Comparison of ENCODE assay signal across 14 cellular contexts in genomic region chr11:36164522-36165250, GRCh38.
DNase-seq lines count a peak whose midpoint lies in the region; ATAC-seq, FAIRE-seq and TF ChIP-seq lines count a peak whose summit lies in the region.
"Had no signal": no experiment of that assay in that cellular context is flagged by ENCODE, and none has a peak within 500 bp of the region (broad histone marks: within the 10 kb centered on the region; RNA-seq: fewer than 3 reads in every experiment).

No MANE protein-coding gene starts in this region.

- intact Hi-C loops in IMR-90 (cut with micrococcal nuclease) (no loop called here), adrenal gland (cut with DNase I) (no loop called here)

- WGBS in A549 (ENCODE audit: missing lambda C conversion rate) = 83% methylated on average over 6 of the region's 6 CpGs
- 37% methylated on average over 2 of the region's 6 CpGs; no CpG with 5 or more reads in 1 of the 2 experiments for WGBS in IMR-90 (ENCODE audit: extremely low coverage in 2 of 2, insufficient read length in 1 of 2), 2 experiments
- 34 to 43% (median 41%) methylated on average over 6 of the region's 6 CpGs for WGBS in adrenal gland, 4 donors

- H3K23ac ChIP-seq in IMR-90 (ENCODE audit: low read depth, low read length) = no peak overlapping the region

- DNase-seq in A549 (ENCODE audit: low read depth in 1 of 2, low spot score in 1 of 2) (no peak), IMR-90 (peak; percentile 52), adrenal gland (peak; percentile 58 to 90 (median 63)), kidney glomerular epithelial cell (lab: John Stamatoyannopoulos, UW) (peak; percentile 30), T-helper 2 cell (no peak), urothelium cell line (ENCODE audit: low spot score) (no peak), GM12892 (ENCODE audit: insufficient read length) (no peak)
- DNase-seq: activated CD4-positive, CD25-positive, alpha-beta regulatory T cell; amygdala; NCI-H1694 treated with DMSO at 0.1 percent for 48 hours; Peyer's patch; stomach had no signal

- H3K4me2 ChIP-seq in A549 (no peak overlapping the region), IMR-90 (ENCODE audit: low read depth, low read length) (no peak overlapping the region)
- H3K4me2 ChIP-seq: GM23338 had no signal

- H3K27me3 ChIP-seq in IMR-90 (ENCODE audit: control insufficient read depth, insufficient read depth, low read length) = no peaks in the 10 kb centered on the region
- H3K27me3 ChIP-seq in adrenal gland = no peaks in the 10 kb centered on the region
- H3K27me3 ChIP-seq: Peyer's patch, stomach had no signal

- H3K9me1 ChIP-seq in IMR-90 (ENCODE audit: insufficient read depth, low read length) = no peaks in the 10 kb centered on the region; the same call in 1 of the 2 replicates

- no peak for TF ChIP-seq POLR2A in A549 (IDR thresholded peaks at IDR 0.05; ENCODE audit: low read length)
- no peak for TF ChIP-seq POLR2A in IMR-90 (IDR thresholded peaks at IDR 0.05; ENCODE audit: low read depth, low read length)
- no peak for TF ChIP-seq POLR2A in adrenal gland (IDR thresholded peaks at IDR 0.05)
- TF ChIP-seq POLR2A in GM12892 (IDR thresholded peaks at IDR 0.05; ENCODE audit: low read depth, low read length) = no peak

- no peak overlapping the region for H2BK120ac ChIP-seq in IMR-90 (ENCODE audit: low read depth, low read length)

- ATAC-seq in A549 (peak; percentile 13 to 37; a peak in 2 of 6 replicates), IMR-90 (ENCODE audit: low read depth) (peak; percentile 53), GM19467 (IDR thresholded peaks at IDR 0.05; ENCODE audit: unreplicated experiment) (no peak)
- ATAC-seq: GM23338 had no signal

- TF ChIP-seq RAD21 in A549 (conservative IDR thresholded peaks at IDR 0.05 in 1 of 2, IDR thresholded peaks at IDR 0.05 in 1 of 2) (no peak), IMR-90 (IDR thresholded peaks at IDR 0.05; ENCODE audit: low read length) (no peak)

- H3K56ac ChIP-seq in IMR-90 (ENCODE audit: extremely low read depth, insufficient read depth, low read length) = no peak overlapping the region

- H3K14ac ChIP-seq in IMR-90 (replicated peaks; ENCODE audit: low read depth, low read length) = no peak overlapping the region

- H3K4me3 ChIP-seq in A549 (no peak overlapping the region), IMR-90 (ENCODE audit: insufficient read depth, low read depth, low read length) (no peak overlapping the region), adrenal gland (no peak overlapping the region)
- H3K4me3 ChIP-seq: GM23338, Peyer's patch, stomach had no signal

- peaks cover 7% of the 10 kb centered on the region; the same call in 1 of the 3 replicates for H3K4me1 ChIP-seq in A549
- H3K4me1 ChIP-seq in IMR-90 (ENCODE audit: control insufficient read depth, insufficient read depth, low read length) = peaks cover 1% of the 10 kb centered on the region; the same call in 1 of the 2 replicates
- peaks cover 21 to 33% of the 10 kb centered on the region in 2 donors for H3K4me1 ChIP-seq in adrenal gland (replicated peaks in 1 of 2)
- H3K4me1 ChIP-seq: Peyer's patch had no signal

- H4K5ac ChIP-seq in IMR-90 (ENCODE audit: low read depth, low read length) = no peak overlapping the region

- no peak for TF ChIP-seq EP300 in A549 (IDR thresholded peaks at IDR 0.05)

- POLR2A ChIA-PET in A549 (lab: Yijun Ruan, JAX) = no interaction called here
- POLR2A ChIA-PET in IMR-90 (lab: Charles Lee; ENCODE audit: unreplicated experiment) = no interaction called here

- H3K9me3 ChIP-seq in A549 = no peaks in the 10 kb centered on the region
- no peaks in the 10 kb centered on the region for H3K9me3 ChIP-seq in IMR-90 (ENCODE audit: control insufficient read depth, insufficient read depth, low read length)
- H3K9me3 ChIP-seq in adrenal gland (replicated peaks in 1 of 3) = no peaks in the 10 kb centered on the region
- H3K9me3 ChIP-seq: Peyer's patch, stomach had no signal

- no peak overlapping the region for H2BK5ac ChIP-seq in IMR-90 (ENCODE audit: low read depth, low read length, poor library complexity, severe bottlenecking)

- CTCF ChIA-PET in A549 (lab: Yijun Ruan, JAX) (interaction anchor here (0.7 to 2.8 kb wide), 6 partner anchors 9 to 343 kb away, joined by 3 to 9 read pairs (median 4); no protein-coding TSS in a partner anchor), IMR-90 (lab: Yijun Ruan, JAX) (interaction anchor here (0.6 to 1.3 kb wide), 3 partner anchors 22 to 343 kb away, joined by 3 to 5 read pairs (median 3); no protein-coding TSS in a partner anchor)

- H3K27ac ChIP-seq in A549 = no peak overlapping the region
- H3K27ac ChIP-seq in IMR-90 (ENCODE audit: insufficient read depth, low read length) = no peak overlapping the region
- H3K27ac ChIP-seq in adrenal gland = peak overlapping the region in 2 of 5 donors; percentile 7 to 30
- H3K27ac ChIP-seq: Peyer's patch, stomach had no signal

- FAIRE-seq in A549 (lab: Jason Lieb, UNC) = no peak
- FAIRE-seq in urothelium cell line (lab: Jason Lieb, UNC) = no peak
- no peak for FAIRE-seq in GM12892 (lab: Jason Lieb, UNC)

- H3K18ac ChIP-seq in IMR-90 (ENCODE audit: low read depth, low read length) = no peak overlapping the region

- H2AFZ ChIP-seq in IMR-90 (replicated peaks; ENCODE audit: low read length, poor library complexity) = no peak overlapping the region
- H2AFZ ChIP-seq: GM23338 had no signal

- H4K91ac ChIP-seq in IMR-90 (ENCODE audit: insufficient read depth, low read depth, low read length) = no peak overlapping the region

- H2AK5ac ChIP-seq in IMR-90 (ENCODE audit: low read depth, low read length) = no peak overlapping the region

- H3K79me1 ChIP-seq in IMR-90 (ENCODE audit: low read depth in 1 of 2, low read length in 2 of 2) = no peaks in the 10 kb centered on the region

- 0 out of 2 replicates have a peak, but pooled peaks cover 3% of the 10 kb centered on the region for H4K20me1 ChIP-seq in IMR-90 (ENCODE audit: insufficient read depth, low read length)

- no peak overlapping the region for H2BK20ac ChIP-seq in IMR-90 (ENCODE audit: low read depth, low read length)

- no peaks in the 10 kb centered on the region for H3K36me3 ChIP-seq in IMR-90 (ENCODE audit: control insufficient read depth, insufficient read depth, low read length)
- H3K36me3 ChIP-seq in adrenal gland (replicated peaks in 1 of 2) = no peaks in the 10 kb centered on the region
- H3K36me3 ChIP-seq: Peyer's patch, stomach had no signal

- no peak overlapping the region for H2AK9ac ChIP-seq in IMR-90 (replicated peaks; ENCODE audit: low read depth, low read length, poor library complexity)

- in situ Hi-C loops in IMR-90 (cut with MboI; ENCODE audit: low sequenced_read_pairs) = no loop called here

- H3K9ac ChIP-seq in IMR-90 (ENCODE audit: low read depth, low read length) = no peak overlapping the region

- TF ChIP-seq CTCF in A549 (IDR thresholded peaks at IDR 0.05) (no peak), IMR-90 (conservative IDR thresholded peaks at IDR 0.05; ENCODE audit: low read depth, low read length) (no peak), adrenal gland (IDR thresholded peaks at IDR 0.05) (no peak)

- dilution Hi-C loops in IMR-90 (cut with HindIII; ENCODE audit: low sequenced_read_pairs, unreplicated experiment) = no loop called here

- H3K4ac ChIP-seq in IMR-90 (ENCODE audit: low read depth, low read length) = no peak overlapping the region

- no peak overlapping the region for H4K8ac ChIP-seq in IMR-90 (ENCODE audit: low read depth in 2 of 2, low read length in 2 of 2)

- H2BK15ac ChIP-seq in IMR-90 (ENCODE audit: low read depth, low read length) = no peak overlapping the region

- BruUV-seq in IMR-90 (replicated peaks; lab: Mats Ljungman, UMichigan) = no TSS peak

TF ChIP-seq in A549, 52 proteins besides CTCF, POLR2A, EP300 and RAD21:
- TF ChIP-seq JUN (IDR thresholded peaks at IDR 0.05) (no peak), FOSB (CRISPR knock-in tag; IDR thresholded peaks at IDR 0.05) (no peak), CHD2 (IDR thresholded peaks at IDR 0.05; ENCODE audit: low read length, partially characterized antibody) (no peak), HDAC2 (IDR thresholded peaks at IDR 0.05) (no peak), FOXS1 (CRISPR knock-in tag; IDR thresholded peaks at IDR 0.05) (no peak), CHD4 (IDR thresholded peaks at IDR 0.05; ENCODE audit: borderline replicate concordance) (no peak), EHMT2 (IDR thresholded peaks at IDR 0.05; ENCODE audit: low read depth) (no peak), CEBPB (IDR thresholded peaks at IDR 0.05) (no peak), MYC (IDR thresholded peaks at IDR 0.05; ENCODE audit: borderline replicate concordance, low read length) (no peak), HOXB13 (CRISPR knock-in tag; IDR thresholded peaks at IDR 0.05; ENCODE audit: low read depth) (no peak), HOXB5 (CRISPR knock-in tag; IDR thresholded peaks at IDR 0.05) (no peak), RCOR1 (IDR thresholded peaks at IDR 0.05; ENCODE audit: low read depth, low read length) (no peak), HOXA7 (CRISPR knock-in tag; IDR thresholded peaks at IDR 0.05) (no peak), SMC3 (IDR thresholded peaks at IDR 0.05) (no peak)

TF ChIP-seq in IMR-90, 13 proteins besides CTCF, POLR2A, EP300 and RAD21:
- TF ChIP-seq CEBPB (IDR thresholded peaks at IDR 0.05; ENCODE audit: low read depth, low read length) = no peak
- TF ChIP-seq ELK1 (IDR thresholded peaks at IDR 0.05; ENCODE audit: borderline replicate concordance, low read depth, low read length) = no peak
- no peak for TF ChIP-seq FOS (IDR thresholded peaks at IDR 0.05; ENCODE audit: low read depth, low read length)
- TF ChIP-seq MAFK (IDR thresholded peaks at IDR 0.05; ENCODE audit: low read depth, low read length) = no peak

Comparison
In these comparisons a context has a peak if more than half of its experiments do, and no peak if none do; other contexts are left out.
1. DNase-seq: peak in IMR-90 (single experiment), adrenal gland (7 of 7) and kidney glomerular epithelial cell (single experiment); none in A549 (0 of 2), T-helper 2 cell (0 of 5), urothelium cell line (single experiment) and GM12892 (single experiment).